In the genomic region with DNA sequence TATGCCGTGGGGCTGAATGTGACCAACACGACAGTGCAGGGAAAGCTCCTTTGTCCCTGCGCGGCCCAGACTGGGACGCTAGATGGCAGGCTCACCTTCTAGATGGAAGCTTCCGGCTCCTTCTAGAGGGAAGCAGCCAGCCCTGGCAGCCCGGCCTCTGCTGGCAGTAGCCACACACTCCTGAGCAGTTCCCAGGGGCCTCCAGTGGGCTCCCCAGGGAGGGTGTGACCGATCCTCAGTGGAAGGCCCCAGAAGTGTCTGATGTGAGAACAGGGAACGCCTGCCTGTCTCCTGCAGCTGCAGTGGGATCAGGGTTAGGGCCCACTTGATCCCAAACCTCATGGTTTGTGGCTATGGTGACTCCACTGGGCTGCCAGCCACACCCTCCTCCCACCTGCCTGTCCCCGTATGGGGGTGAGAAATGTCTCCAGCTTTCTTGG, we compare ENCODE assay signal across 8 cellular contexts. TPM values are rescaled to one million over a fixed set of nuclear protein-coding genes. Genes with fewer than 3 reads are reported as not detected.
DNase-seq lines count a peak whose midpoint lies in the region; ATAC-seq and TF ChIP-seq lines count a peak whose summit lies in the region.

No MANE protein-coding gene starts in this region.

- ATAC-seq in GM21526 (IDR thresholded peaks at IDR 0.05; ENCODE audit: low FRiP score, unreplicated experiment) = peak; percentile 94

- H3K36me3 ChIP-seq in NT2/D1 (ENCODE audit: insufficient read depth, insufficient read length, low read length) = no peaks in the 10 kb centered on the region

- no peaks in the 10 kb centered on the region for H3K27me3 ChIP-seq in NT2/D1 (ENCODE audit: insufficient read depth, insufficient read length)

- no peaks in the 10 kb centered on the region for H3K27me3 Mint-ChIP-seq in endothelial cell (ENCODE audit: unreplicated experiment)

- peak; percentile 58 for TF ChIP-seq CTCF in endothelial cell (IDR thresholded peaks at IDR 0.05; ENCODE audit: unreplicated experiment)

- no peaks in the 10 kb centered on the region for H3K4me1 Mint-ChIP-seq in endothelial cell (ENCODE audit: unreplicated experiment)

- H3K4me1 ChIP-seq in NT2/D1 (ENCODE audit: insufficient read depth, insufficient read length) = peaks cover 3% of the 10 kb centered on the region

- H3K4me3 Mint-ChIP-seq in endothelial cell (ENCODE audit: unreplicated experiment) = no peak overlapping the region

- no peak overlapping the region for H3K27ac Mint-ChIP-seq in endothelial cell (ENCODE audit: unreplicated experiment)

- H3K9ac ChIP-seq in NT2/D1 (ENCODE audit: insufficient read length, low read depth) = no peak overlapping the region

- DNase-seq in DMS114 treated with DMSO at 0.1 percent for 48 hours (lab: John Stamatoyannopoulos, UW; ENCODE audit: unreplicated experiment) (peak; percentile 67), HUDEP-2 (lab: John Stamatoyannopoulos, UW; ENCODE audit: unreplicated experiment in 76 of 76) (peak in 72 of 76 experiments; percentile 14 to 86 (median 64)), NT2/D1 (ENCODE audit: low read depth, low spot score) (peak; percentile 87), endothelial cell (ENCODE audit: low spot score) (peak; percentile 88), myocyte (ENCODE audit: low read depth) (peak; percentile 88)
- peak; percentile 55 to 71 (median 58) for DNase-seq in activated CD8-positive, alpha-beta memory T cell treated with anti-CD3 and anti-CD28 coated beads for 48 hours (ENCODE audit: low read depth in 2 of 3, low spot score in 2 of 3)
- peak; percentile 38 to 55 for DNase-seq in stimulated activated CD8-positive, alpha-beta memory T cell treated with anti-CD3 and anti-CD28 coated beads, Interleukin-7, amount 100 ng/mL, for 1 hour (ENCODE audit: low read depth in 2 of 2)

- H3K9me3 Mint-ChIP-seq in endothelial cell (ENCODE audit: unreplicated experiment) = no peaks in the 10 kb centered on the region

- H3K36me3 Mint-ChIP-seq in endothelial cell (ENCODE audit: low read depth, unreplicated experiment) = no peaks in the 10 kb centered on the region

- no peaks in the 10 kb centered on the region for H3K9me3 ChIP-seq in NT2/D1 (ENCODE audit: insufficient read depth, low read length)

- no peak overlapping the region for H3K4me3 ChIP-seq in NT2/D1 (ENCODE audit: insufficient read length, low read depth)

RNA-seq across cellular contexts. Expression of a gene that starts 48.5 kb away (rescaled TPM):
- total RNA-seq in endothelial cell (ENCODE audit: unreplicated experiment) (85.8 TPM), myocyte (76.8 and 80.3 TPM in 2 replicates)
- 21.4 TPM for polyA plus RNA-seq in myocyte (2012)
